In genomic region chr7:45985902-45986301, GRCh38 we compare ENCODE assay signal across 15 cellular contexts.
DNase-seq lines count a peak whose midpoint lies in the region; ATAC-seq, FAIRE-seq and TF ChIP-seq lines count a peak whose summit lies in the region.
"Had no signal": no experiment of that assay in that cellular context is flagged by ENCODE, and none has a peak within 500 bp of the region (broad histone marks: within the 10 kb centered on the region; RNA-seq: fewer than 3 reads in every experiment).

No MANE protein-coding gene starts in this region.

- DNase-seq in AG20443 (ENCODE audit: low spot score): peak; percentile 86
- DNase-seq in HT-29 (ENCODE audit: low spot score): peak; percentile 57
- peak; percentile 81 for DNase-seq in bronchial epithelial cell (ENCODE audit: low read depth)
- peak; percentile 89 for DNase-seq in kidney tubule cell (ENCODE audit: low spot score)
- no peak for DNase-seq in stimulated activated naive B cell treated with anti-CD40 and anti-IgM and Interleukin-4, amounts not matched to agents 10 μg/mL and 1 μg/mL and 100 μg/mL, for 72 hours
- DNase-seq in SKM-1 treated with dmso at 0.1 percent for 144 hours (lab: John Stamatoyannopoulos, UW; ENCODE audit: unreplicated experiment): no peak
- DNase-seq in activated CD4-positive, CD25-positive, alpha-beta regulatory T cell (lab: John Stamatoyannopoulos, UW): no peak
- DNase-seq: CD4-positive, alpha-beta T cell; KG1; naive thymus-derived CD8-positive, alpha-beta T cell; NCI-H2171; Right ventricle myocardium superior had no signal

- no peak overlapping the region for H3K4me3 ChIP-seq in bronchial epithelial cell (ENCODE audit: low read depth, low read length)
- H3K4me3 ChIP-seq: cardiac muscle cell had no signal

- no peak overlapping the region for H3K4me3 Mint-ChIP-seq in stimulated activated naive B cell treated with anti-CD40 and anti-IgM and Interleukin-4, amounts not matched to agents 10 μg/mL and 1 μg/mL and 100 μg/mL, for 72 hours
- H3K4me3 Mint-ChIP-seq: CD4-positive, alpha-beta T cell; naive thymus-derived CD8-positive, alpha-beta T cell had no signal

- no peak for FAIRE-seq in bronchial epithelial cell (lab: Jason Lieb, UNC)
- FAIRE-seq: H1 had no signal

- H3K27me3 Mint-ChIP-seq in stimulated activated naive B cell treated with anti-CD40 and anti-IgM and Interleukin-4, amounts not matched to agents 10 μg/mL and 1 μg/mL and 100 μg/mL, for 72 hours: peaks cover 0 to 5% of the 10 kb centered on the region in 2 donors
- H3K27me3 Mint-ChIP-seq: CD4-positive, alpha-beta T cell had no signal

- H3K36me3 ChIP-seq in bronchial epithelial cell (ENCODE audit: control insufficient read depth, insufficient read depth, low read length): no peaks in the 10 kb centered on the region
- H3K36me3 ChIP-seq: cardiac muscle cell had no signal

- H3K27me3 ChIP-seq in bronchial epithelial cell (ENCODE audit: control insufficient read depth, insufficient read depth, low read length): no peaks in the 10 kb centered on the region
- H3K27me3 ChIP-seq: cardiac muscle cell had no signal

- peaks cover 2 to 9% of the 10 kb centered on the region in 2 donors for H3K9me3 Mint-ChIP-seq in stimulated activated naive B cell treated with anti-CD40 and anti-IgM and Interleukin-4, amounts not matched to agents 10 μg/mL and 1 μg/mL and 100 μg/mL, for 72 hours

- no peak for ATAC-seq in stimulated activated naive B cell treated with anti-CD40 and anti-IgM and Interleukin-4, amounts not matched to agents 10 μg/mL and 1 μg/mL and 100 μg/mL, for 72 hours (replicated peaks)
- no peak for ATAC-seq in GM18498 (IDR thresholded peaks at IDR 0.05; ENCODE audit: unreplicated experiment)
- ATAC-seq: naive thymus-derived CD8-positive, alpha-beta T cell had no signal

- peaks cover 2 to 4% of the 10 kb centered on the region in 2 donors for H3K36me3 Mint-ChIP-seq in stimulated activated naive B cell treated with anti-CD40 and anti-IgM and Interleukin-4, amounts not matched to agents 10 μg/mL and 1 μg/mL and 100 μg/mL, for 72 hours

- TF ChIP-seq CTCF in bronchial epithelial cell (IDR thresholded peaks at IDR 0.05; ENCODE audit: insufficient read depth, low read length, severe bottlenecking): no peak

- no peak overlapping the region for H3K27ac Mint-ChIP-seq in stimulated activated naive B cell treated with anti-CD40 and anti-IgM and Interleukin-4, amounts not matched to agents 10 μg/mL and 1 μg/mL and 100 μg/mL, for 72 hours
- H3K27ac Mint-ChIP-seq: CD4-positive, alpha-beta T cell; naive thymus-derived CD8-positive, alpha-beta T cell had no signal

- H3K4me1 Mint-ChIP-seq in stimulated activated naive B cell treated with anti-CD40 and anti-IgM and Interleukin-4, amounts not matched to agents 10 μg/mL and 1 μg/mL and 100 μg/mL, for 72 hours: no peaks in the 10 kb centered on the region
- H3K4me1 Mint-ChIP-seq: naive thymus-derived CD8-positive, alpha-beta T cell had no signal

Comparison
In these comparisons a context has a peak if more than half of its experiments do, and no peak if none do; other contexts are left out.
1. DNase-seq: peak in AG20443 (single experiment), HT-29 (single experiment), bronchial epithelial cell (single experiment) and kidney tubule cell (single experiment); none in stimulated activated naive B cell treated with anti-CD40 and anti-IgM and Interleukin-4, amounts not matched to agents 10 μg/mL and 1 μg/mL and 100 μg/mL, for 72 hours (single experiment), SKM-1 treated with dmso at 0.1 percent for 144 hours (single experiment) and activated CD4-positive, CD25-positive, alpha-beta regulatory T cell (0 of 4).